ENCODE assay signal across 10 cellular contexts in genomic region chr14:22163051-22163450, GRCh38.
DNase-seq lines count a peak whose midpoint lies in the region; ATAC-seq and TF ChIP-seq lines count a peak whose summit lies in the region.
"Had no signal": no experiment of that assay in that cellular context is flagged by ENCODE, and none has a peak within 500 bp of the region (broad histone marks: within the 10 kb centered on the region; RNA-seq: fewer than 3 reads in every experiment).

No MANE protein-coding gene starts in this region.

- no peaks in the 10 kb centered on the region for H3K36me3 Mint-ChIP-seq in activated T-cell treated with anti-CD3 and anti-CD28 coated beads, Interleukin-2, amount 50 U/mL, for 72 hours (ENCODE audit: insufficient read depth in 2 of 2)
- H3K36me3 Mint-ChIP-seq in stimulated activated effector memory CD8-positive, alpha-beta T cell treated with anti-CD3 and anti-CD28 coated beads, Interleukin-12 subunit alpha, Interleukin-12 subunit beta, amount 100 ng/mL, for 72 hours, result no peaks in the 10 kb centered on the region

- H3K4me3 Mint-ChIP-seq in activated T-cell treated with anti-CD3 and anti-CD28 coated beads, Interleukin-2, amount 50 U/mL, for 72 hours, result peak overlapping the region; percentile 76 to 87
- peak overlapping the region; percentile 37 for H3K4me3 Mint-ChIP-seq in stimulated activated effector memory CD8-positive, alpha-beta T cell treated with anti-CD3 and anti-CD28 coated beads, Interleukin-12 subunit alpha, Interleukin-12 subunit beta, amount 100 ng/mL, for 72 hours

- no peaks in the 10 kb centered on the region for H3K4me1 Mint-ChIP-seq in activated T-cell treated with anti-CD3 and anti-CD28 coated beads, Interleukin-2, amount 50 U/mL, for 72 hours (ENCODE audit: low read depth)
- no peaks in the 10 kb centered on the region for H3K4me1 Mint-ChIP-seq in stimulated activated effector memory CD8-positive, alpha-beta T cell treated with anti-CD3 and anti-CD28 coated beads, Interleukin-12 subunit alpha, Interleukin-12 subunit beta, amount 100 ng/mL, for 72 hours

- no peaks in the 10 kb centered on the region for H3K36me3 ChIP-seq in OCI-LY1 (ENCODE audit: insufficient read depth, low read length)
- H3K36me3 ChIP-seq: left lung had no signal

- no peaks in the 10 kb centered on the region for H3K27me3 ChIP-seq in OCI-LY1 (ENCODE audit: insufficient read depth, low read length)
- H3K27me3 ChIP-seq: left lung had no signal

- no peaks in the 10 kb centered on the region for H3K9me3 ChIP-seq in OCI-LY1 (ENCODE audit: low read length)
- H3K9me3 ChIP-seq: left lung had no signal

- H3K9ac ChIP-seq in OCI-LY1 (ENCODE audit: low read length), result no peak overlapping the region

- H3K27ac ChIP-seq in OCI-LY1 (ENCODE audit: low read depth, low read length, poor library complexity, severe bottlenecking), result no peak overlapping the region
- H3K27ac ChIP-seq: dorsolateral prefrontal cortex, left lung had no signal

- H2AFZ ChIP-seq in OCI-LY1 (ENCODE audit: low read length), result no peak overlapping the region

- H4K20me1 ChIP-seq in OCI-LY1 (ENCODE audit: insufficient read depth, low read length), result no peaks in the 10 kb centered on the region

- TF ChIP-seq CTCF in OCI-LY1 (IDR thresholded peaks at IDR 0.05; ENCODE audit: low read length) (peak; percentile 37; the same call in 1 of the 2 replicates), choroid plexus epithelial cell (conservative IDR thresholded peaks at IDR 0.05; ENCODE audit: low read depth, low read length) (peak; percentile 49)

- H3F3A ChIP-seq in OCI-LY1 (ENCODE audit: insufficient read depth, low read length), result no peaks in the 10 kb centered on the region

- DNase-seq in activated T-cell treated with anti-CD3 and anti-CD28 coated beads, Interleukin-2, amount 50 U/mL, for 72 hours, result no peak
- no peak for DNase-seq in activated T-cell treated with anti-CD3 and anti-CD28 coated beads for 4 hours
- DNase-seq in choroid plexus epithelial cell (ENCODE audit: low read depth), result peak; percentile 58
- no peak for DNase-seq in stimulated activated effector memory CD8-positive, alpha-beta T cell treated with anti-CD3 and anti-CD28 coated beads, Interleukin-12 subunit alpha, Interleukin-12 subunit beta, amount 100 ng/mL, for 72 hours (ENCODE audit: low spot score in 2 of 2)
- DNase-seq in activated gamma-delta T cell (lab: John Stamatoyannopoulos, UW), result no peak
- DNase-seq: dorsolateral prefrontal cortex had no signal

- ATAC-seq in activated T-cell treated with anti-CD3 and anti-CD28 coated beads, Interleukin-2, amount 50 U/mL, for 72 hours (replicated peaks in 1 of 2), result peak; percentile 26 to 46
- ATAC-seq in stimulated activated effector memory CD8-positive, alpha-beta T cell treated with anti-CD3 and anti-CD28 coated beads, Interleukin-12 subunit alpha, Interleukin-12 subunit beta, amount 100 ng/mL, for 72 hours, result no peak
- no peak for ATAC-seq in GM21515 (IDR thresholded peaks at IDR 0.05; ENCODE audit: unreplicated experiment)
- no peak for ATAC-seq in esophagus mucosa
- ATAC-seq: left lung had no signal

- no peaks in the 10 kb centered on the region for H3K4me1 ChIP-seq in OCI-LY1 (ENCODE audit: insufficient read depth, low read length, severe bottlenecking)
- H3K4me1 ChIP-seq: left lung had no signal

- H3K79me2 ChIP-seq in OCI-LY1 (ENCODE audit: insufficient read depth, low read length), result no peaks in the 10 kb centered on the region

- H3K27ac Mint-ChIP-seq in activated T-cell treated with anti-CD3 and anti-CD28 coated beads, Interleukin-2, amount 50 U/mL, for 72 hours, result peak overlapping the region; percentile 75
- peak overlapping the region; percentile 32 for H3K27ac Mint-ChIP-seq in stimulated activated effector memory CD8-positive, alpha-beta T cell treated with anti-CD3 and anti-CD28 coated beads, Interleukin-12 subunit alpha, Interleukin-12 subunit beta, amount 100 ng/mL, for 72 hours

- H3K9me2 ChIP-seq in OCI-LY1 (ENCODE audit: low read depth, low read length), result no peaks in the 10 kb centered on the region

- H3K4me3 ChIP-seq in OCI-LY1 (ENCODE audit: low read depth, low read length, poor library complexity, severe bottlenecking) (no peak overlapping the region), choroid plexus epithelial cell (ENCODE audit: low read depth, low read length) (no peak overlapping the region)
- H3K4me3 ChIP-seq: dorsolateral prefrontal cortex, left lung had no signal

- no peaks in the 10 kb centered on the region for H3K9me3 Mint-ChIP-seq in activated T-cell treated with anti-CD3 and anti-CD28 coated beads, Interleukin-2, amount 50 U/mL, for 72 hours
- H3K9me3 Mint-ChIP-seq in stimulated activated effector memory CD8-positive, alpha-beta T cell treated with anti-CD3 and anti-CD28 coated beads, Interleukin-12 subunit alpha, Interleukin-12 subunit beta, amount 100 ng/mL, for 72 hours, result no peaks in the 10 kb centered on the region

- H3K4me2 ChIP-seq in OCI-LY1 (ENCODE audit: low read length), result no peak overlapping the region

- no peaks in the 10 kb centered on the region for H3K27me3 Mint-ChIP-seq in activated T-cell treated with anti-CD3 and anti-CD28 coated beads, Interleukin-2, amount 50 U/mL, for 72 hours (ENCODE audit: low read depth)

Comparison
In these comparisons a context has a peak if more than half of its experiments do, and no peak if none do; other contexts are left out.
1. ATAC-seq: peak in activated T-cell treated with anti-CD3 and anti-CD28 coated beads, Interleukin-2, amount 50 U/mL, for 72 hours (2 of 2); none in stimulated activated effector memory CD8-positive, alpha-beta T cell treated with anti-CD3 and anti-CD28 coated beads, Interleukin-12 subunit alpha, Interleukin-12 subunit beta, amount 100 ng/mL, for 72 hours (single experiment), GM21515 (single experiment) and esophagus mucosa (single experiment).